8 cellular contexts compared by ENCODE assay signal in genomic region chr3:183697610-183698317, GRCh38. TPM values are rescaled to one million over a fixed set of nuclear protein-coding genes. Genes with fewer than 3 reads are reported as not detected.
DNase-seq lines count a peak whose midpoint lies in the region; TF ChIP-seq lines count a peak whose summit lies in the region.

Gene YEATS2, plus strand, starts transcription at chr3:183697797. Its CDS starts 17,366 bp downstream, at chr3:183715163.

- peak within 1 kb of the TSS; percentile 93 for H3K4me3 ChIP-seq in GM12865 (ENCODE audit: low read depth, low read length)
- peak within 1 kb of the TSS; percentile 99 for H3K4me3 ChIP-seq in HFF-Myc (replicated peaks; ENCODE audit: low read depth, low read length)
- peak within 1 kb of the TSS; percentile 81 for H3K4me3 ChIP-seq in NB4 (ENCODE audit: low read depth, low read length)
- peak within 1 kb of the TSS; percentile 89 to 93 for H3K4me3 ChIP-seq in right atrium auricular region
- H3K4me3 ChIP-seq in urinary bladder (ENCODE audit: low read depth, low read length) = peak within 1 kb of the TSS; percentile 100

- H3K27me3 ChIP-seq in right atrium auricular region = no peaks in the 10 kb centered on the region

- H3K27me3 Mint-ChIP-seq in T-helper 1 cell treated with Interleukin-12 subunit alpha and Interleukin-12 subunit beta and Interleukin-4 antibody, amounts not matched to agents 30 μg/mL and 1 μg/mL, for 36 hours (ENCODE audit: low read depth) = no peaks in the 10 kb centered on the region

- H3K9me3 ChIP-seq in right atrium auricular region = no peaks in the 10 kb centered on the region

- peaks cover 0 to 25% of the 10 kb centered on the region in 2 donors for H3K4me1 ChIP-seq in right atrium auricular region
- no peaks in the 10 kb centered on the region for H3K4me1 ChIP-seq in urinary bladder (ENCODE audit: insufficient read depth)

- DNase-seq in GM12865 (ENCODE audit: low read depth) (peak; percentile 84), HFF-Myc (ENCODE audit: extremely low read depth, low read depth) (no peak), NB4 (ENCODE audit: low read depth) (peak; percentile 81), amygdala (lab: John Stamatoyannopoulos, UW) (peak in 49 of 56 donors; percentile 4 to 82 (median 58)), right atrium auricular region (ENCODE audit: low spot score) (no peak), pulmonary artery endothelial cell (ENCODE audit: low read depth, low spot score) (no peak)

- TF ChIP-seq POLR2A in NB4 (IDR thresholded peaks at IDR 0.05; ENCODE audit: extremely low read depth, insufficient read length) = peak; percentile 83

- peak within 1 kb of the TSS; percentile 86 for H3K27ac Mint-ChIP-seq in T-helper 1 cell treated with Interleukin-12 subunit alpha and Interleukin-12 subunit beta and Interleukin-4 antibody, amounts not matched to agents 30 μg/mL and 1 μg/mL, for 36 hours

- H3K4me3 Mint-ChIP-seq in T-helper 1 cell treated with Interleukin-12 subunit alpha and Interleukin-12 subunit beta and Interleukin-4 antibody, amounts not matched to agents 30 μg/mL and 1 μg/mL, for 36 hours = peak within 1 kb of the TSS; percentile 88

- H3K27ac ChIP-seq in right atrium auricular region (peak within 1 kb of the TSS; percentile 86 to 94), urinary bladder (ENCODE audit: low read depth) (peak within 1 kb of the TSS; percentile 92)

- H3K36me3 ChIP-seq in right atrium auricular region (no peaks in the 10 kb centered on the region), urinary bladder (ENCODE audit: insufficient read depth) (no peaks in the 10 kb centered on the region)

- TF ChIP-seq CTCF in GM12865 (IDR thresholded peaks at IDR 0.05; ENCODE audit: insufficient read depth, low read depth, low read length, missing control alignments) (no peak), HFF-Myc (IDR thresholded peaks at IDR 0.05; ENCODE audit: low read depth, low read length, missing control alignments) (no peak), NB4 (IDR thresholded peaks at IDR 0.05; ENCODE audit: low read depth, low read length) (no peak), right atrium auricular region (IDR thresholded peaks at IDR 0.05) (no peak)

- H3K36me3 Mint-ChIP-seq in T-helper 1 cell treated with Interleukin-12 subunit alpha and Interleukin-12 subunit beta and Interleukin-4 antibody, amounts not matched to agents 30 μg/mL and 1 μg/mL, for 36 hours (ENCODE audit: low read depth) = peaks cover 13% of the 10 kb centered on the region

- H3K9me3 Mint-ChIP-seq in T-helper 1 cell treated with Interleukin-12 subunit alpha and Interleukin-12 subunit beta and Interleukin-4 antibody, amounts not matched to agents 30 μg/mL and 1 μg/mL, for 36 hours = no peaks in the 10 kb centered on the region

- H3K4me1 Mint-ChIP-seq in T-helper 1 cell treated with Interleukin-12 subunit alpha and Interleukin-12 subunit beta and Interleukin-4 antibody, amounts not matched to agents 30 μg/mL and 1 μg/mL, for 36 hours (ENCODE audit: low read depth) = peaks cover 37% of the 10 kb centered on the region

- under 1% methylated on average over 81 of the region's 89 CpGs for WGBS in urinary bladder

RNA-seq across cellular contexts. Expression of gene YEATS2, which starts in this region (rescaled TPM):
- total RNA-seq in right atrium auricular region (10 to 100 TPM in 1 of 2 donors, 1 to 10 TPM in 1; 9.2 to 12.6 TPM), pulmonary artery endothelial cell (33.8 and 37.5 TPM in 2 replicates), urinary bladder (41.1 TPM)
- 13.4 TPM for polyA plus RNA-seq in urinary bladder

Comparison
In these comparisons a context has a peak if more than half of its experiments do, and no peak if none do; other contexts are left out.
1. DNase-seq: peak in GM12865 (single experiment), NB4 (single experiment) and amygdala (49 of 56); none in HFF-Myc (single experiment), right atrium auricular region (single experiment) and pulmonary artery endothelial cell (single experiment).
2. Peak in every context shown above with its lines, with median percentiles within 50 percentile points of each other: H3K4me3 ChIP-seq.